24 cellular contexts compared by ENCODE assay signal in the genomic region with DNA sequence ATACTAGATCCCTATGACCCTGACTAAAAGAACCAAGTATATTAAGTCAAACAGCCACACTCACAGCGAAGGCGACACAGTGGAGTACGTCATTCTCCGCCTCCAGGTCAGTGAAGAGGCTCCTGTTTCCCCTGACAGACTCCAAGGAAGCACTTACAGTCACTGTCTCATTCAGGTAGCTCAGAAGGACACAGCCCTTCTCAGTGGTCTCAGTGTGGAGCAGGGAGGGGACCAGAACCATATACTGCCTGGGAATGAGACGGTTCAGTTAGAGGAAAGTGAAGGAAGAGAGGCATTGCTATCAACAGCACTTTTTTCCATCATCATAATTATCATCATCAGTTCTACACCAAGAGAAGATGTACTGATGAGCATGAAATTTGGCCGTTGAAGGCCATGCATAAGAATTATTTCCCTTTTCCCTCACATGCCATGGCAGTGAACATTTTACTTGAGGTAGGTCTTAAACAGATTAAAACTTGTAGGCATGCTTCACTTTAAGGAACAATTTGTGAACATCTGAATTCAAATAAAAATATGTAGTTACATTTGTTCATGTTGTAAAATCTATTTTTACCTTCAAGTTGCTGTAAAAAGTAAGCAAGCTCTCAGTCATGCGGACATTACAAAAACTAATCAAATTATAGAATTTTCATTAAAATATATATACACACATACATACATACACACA. TPM values are rescaled to one million over a fixed set of nuclear protein-coding genes. Genes with fewer than 3 reads are reported as not detected.
DNase-seq lines count a peak whose midpoint lies in the region; ATAC-seq and TF ChIP-seq lines count a peak whose summit lies in the region.
"Had no signal": no experiment of that assay in that cellular context is flagged by ENCODE, and none has a peak within 500 bp of the region (broad histone marks: within the 10 kb centered on the region; RNA-seq: fewer than 3 reads in every experiment).

No MANE protein-coding gene starts in this region.

- no peak overlapping the region for H3K4me2 ChIP-seq in mesendoderm (ENCODE audit: low read length)

- H3K36me3 ChIP-seq in duodenal mucosa (ENCODE audit: control insufficient read depth in 1 of 2, insufficient read depth in 2 of 2, low read length in 2 of 2) (peaks cover 3% of the 10 kb centered on the region in 2 donors), left lung (peaks cover 0 to 22% of the 10 kb centered on the region in 2 donors), rectal smooth muscle tissue (ENCODE audit: control insufficient read depth, insufficient read depth, low read length) (no peaks in the 10 kb centered on the region), upper lobe of right lung (peaks cover 45% of the 10 kb centered on the region), mesendoderm (ENCODE audit: control insufficient read depth, insufficient read depth, low read length) (no peaks in the 10 kb centered on the region)
- H3K36me3 ChIP-seq: cardiac muscle cell, HAP-1 had no signal

- H2AK5ac ChIP-seq in mesendoderm (ENCODE audit: low read length) = no peak overlapping the region

- intact Hi-C loops in left lung (cut with DNase I) = no loop called here
- intact Hi-C loops in upper lobe of right lung (cut with DNase I) = no loop called here

- H3K9ac ChIP-seq in duodenal mucosa (ENCODE audit: low read depth in 1 of 2, low read length in 2 of 2) (peak overlapping the region in 1 of 2 donors; percentile 27), rectal smooth muscle tissue (ENCODE audit: low read length) (no peak overlapping the region), mesendoderm (ENCODE audit: low read length) (no peak overlapping the region)

- no peaks in the 10 kb centered on the region for H3K9me3 ChIP-seq in duodenal mucosa (ENCODE audit: control insufficient read depth in 1 of 2, low read length in 2 of 2)
- no peaks in the 10 kb centered on the region for H3K9me3 ChIP-seq in left lung
- no peaks in the 10 kb centered on the region for H3K9me3 ChIP-seq in upper lobe of right lung
- H3K9me3 ChIP-seq: adrenal gland, HAP-1 had no signal

- no peaks in the 10 kb centered on the region for H3K79me2 ChIP-seq in mesendoderm (ENCODE audit: control insufficient read depth, insufficient read depth, low read length)

- no peak overlapping the region for H3K56ac ChIP-seq in mesendoderm (ENCODE audit: low read length)

- H3K4me3 ChIP-seq in duodenal mucosa (ENCODE audit: low read depth in 1 of 2, low read length in 2 of 2) (peak overlapping the region; percentile 31 to 44), left lung (peak overlapping the region; percentile 36 to 40), rectal smooth muscle tissue (ENCODE audit: low read length) (peak overlapping the region; percentile 57), upper lobe of right lung (peak overlapping the region; percentile 60), mesendoderm (ENCODE audit: low read length) (no peak overlapping the region)
- H3K4me3 ChIP-seq: cardiac muscle cell, HAP-1 had no signal

- H2BK5ac ChIP-seq in mesendoderm (ENCODE audit: low read length) = no peak overlapping the region

- no peak for TF ChIP-seq CTCF in left lung (IDR thresholded peaks at IDR 0.05)
- no peak for TF ChIP-seq CTCF in upper lobe of right lung (IDR thresholded peaks at IDR 0.05)

- H3K18ac ChIP-seq in mesendoderm (ENCODE audit: low read length) = no peak overlapping the region

- H2BK120ac ChIP-seq in mesendoderm (ENCODE audit: low read depth, low read length) = no peak overlapping the region

- H4K5ac ChIP-seq in mesendoderm (ENCODE audit: low read length) = no peak overlapping the region

- H3K79me1 ChIP-seq in mesendoderm (ENCODE audit: low read length) = no peaks in the 10 kb centered on the region

- ATAC-seq in left lung = no peak
- ATAC-seq in upper lobe of right lung = no peak
- ATAC-seq: stimulated activated naive CD8-positive, alpha-beta T cell treated with anti-CD3 and anti-CD28 coated beads, Interleukin-15, amount 100 ng/mL, for 72 hours had no signal

- no peak overlapping the region for H3K23ac ChIP-seq in mesendoderm (ENCODE audit: low read length)

- no peaks in the 10 kb centered on the region for H3K27me3 ChIP-seq in duodenal mucosa (ENCODE audit: control insufficient read depth in 1 of 2, insufficient read depth in 2 of 2, low read length in 2 of 2)
- H3K27me3 ChIP-seq in left lung = no peaks in the 10 kb centered on the region
- H3K27me3 ChIP-seq in rectal smooth muscle tissue (ENCODE audit: control insufficient read depth, insufficient read depth, low read length) = no peaks in the 10 kb centered on the region
- no peaks in the 10 kb centered on the region for H3K27me3 ChIP-seq in upper lobe of right lung
- no peaks in the 10 kb centered on the region for H3K27me3 ChIP-seq in mesendoderm (ENCODE audit: insufficient read depth, low read length, poor library complexity)
- H3K27me3 ChIP-seq: adrenal gland, cardiac muscle cell had no signal

- no peaks in the 10 kb centered on the region for H3K4me1 ChIP-seq in duodenal mucosa (ENCODE audit: control insufficient read depth in 1 of 2, insufficient read depth in 2 of 2, low read length in 2 of 2)
- H3K4me1 ChIP-seq in left lung = peaks cover 20 to 30% of the 10 kb centered on the region in 2 donors
- H3K4me1 ChIP-seq in rectal smooth muscle tissue (ENCODE audit: control insufficient read depth, insufficient read depth, low read length) = peaks cover 16% of the 10 kb centered on the region
- H3K4me1 ChIP-seq in upper lobe of right lung = peaks cover 18% of the 10 kb centered on the region
- H3K4me1 ChIP-seq in mesendoderm (ENCODE audit: control insufficient read depth, low read depth, low read length) = no peaks in the 10 kb centered on the region

- no peak overlapping the region for H4K8ac ChIP-seq in mesendoderm (ENCODE audit: low read depth, low read length)

- WGBS in mesendoderm (ENCODE audit: extremely low coverage, insufficient coverage, low lambda C conversion rate) = no CpG with 5 or more reads among the region's 7 CpGs

- DNase-seq in left lung (no peak), upper lobe of right lung (no peak), NCI-H2107 treated with DMSO at 0.1 percent for 48 hours (lab: John Stamatoyannopoulos, UW; ENCODE audit: unreplicated experiment) (no peak), mesendoderm (no peak), 8988T (no peak)
- DNase-seq: activated CD4-positive, alpha-beta T cell treated with anti-CD3 and anti-CD28 coated beads, Interleukin-2, amount 50 U/mL, for 1 hour; activated CD8-positive, alpha-beta memory T cell treated with anti-CD3 and anti-CD28 coated beads, Interleukin-2, amount 50 U/mL, for 4 hours; activated effector memory CD4-positive, alpha-beta T cell treated with anti-CD3 and anti-CD28 coated beads, Interleukin-2, amount 50 U/mL, for 16 hours; adrenal gland; DMS79 treated with DMSO at 0.1 percent for 48 hours; effector memory CD4-positive, alpha-beta T cell; hypothalamus; NCI-H1417 treated with DMSO at 0.1 percent for 48 hours; NCI-H2171; NCI-H69; OCI-M1; SIG-M5; stimulated activated naive CD8-positive, alpha-beta T cell treated with anti-CD3 and anti-CD28 coated beads, Interleukin-15, amount 100 ng/mL, for 72 hours; T-helper 1 cell had no signal

- H3K4ac ChIP-seq in mesendoderm (ENCODE audit: low read depth, low read length) = no peak overlapping the region

- H3K27ac ChIP-seq in duodenal mucosa (ENCODE audit: low read depth, low read length) = no peak overlapping the region
- H3K27ac ChIP-seq in left lung = peak overlapping the region; percentile 45 to 70
- H3K27ac ChIP-seq in rectal smooth muscle tissue (ENCODE audit: low read depth, low read length) = peak overlapping the region; percentile 32
- peak overlapping the region; percentile 85 for H3K27ac ChIP-seq in upper lobe of right lung
- H3K27ac ChIP-seq in mesendoderm (ENCODE audit: low read depth, low read length) = no peak overlapping the region
- H3K27ac ChIP-seq: cardiac muscle cell had no signal

- H2BK15ac ChIP-seq in mesendoderm (replicated peaks; ENCODE audit: low read depth) = no peak overlapping the region

RNA-seq across cellular contexts. Expression of gene A2M, which starts 2.3 kb away (rescaled TPM):
- 1,000 to 10,000 TPM; 2,565 to 2,660 TPM for total RNA-seq in left lung
- 2,772 TPM for total RNA-seq in upper lobe of right lung
- not detected for polyA plus RNA-seq in mesendoderm (2013, experiment 1 of 2)
- not detected for polyA plus RNA-seq in mesendoderm (2013, experiment 2 of 2)
- total RNA-seq: mononuclear cell had no signal

Comparison
In these comparisons a context has a peak if more than half of its experiments do, and no peak if none do; other contexts are left out.
1. H3K27ac ChIP-seq: peak in left lung (2 of 2), rectal smooth muscle tissue (single experiment) and upper lobe of right lung (single experiment); none in duodenal mucosa (single experiment) and mesendoderm (single experiment).